In genomic region chr3:5194801-5195509, GRCh38 we compare ENCODE assay signal across 7 cellular contexts. TPM values are rescaled to one million over a fixed set of nuclear protein-coding genes. Genes with fewer than 3 reads are reported as not detected.
A peak's percentile ranks its signal among the peaks of the same experiment; 100 is the strongest.
DNase-seq lines count a peak whose midpoint lies in the region; ATAC-seq and TF ChIP-seq lines count a peak whose summit lies in the region.

No MANE protein-coding gene starts in this region.

- intact Hi-C loops in activated T-helper 1 cell treated with anti-CD3 and anti-CD28 coated beads, Interleukin-12 subunit alpha, Interleukin-12 subunit beta, Interleukin-2, Interleukin-4 antibody, amounts not matched to agents 30 ng/mL and 10 ng/mL and 1 ng/mL, durations not matched to agents 14 hours and 24 hours and 36 hours (cut with micrococcal nuclease) = loop anchor here (1.0 to 5.0 kb wide), 6 partner anchors 173 to 390 kb away; partner anchors contain the start of gene BHLHE40

- DNase-seq in GM13977 (ENCODE audit: low spot score) = peak; percentile 24
- peak; percentile 54 for DNase-seq in activated T-helper 1 cell treated with anti-CD3 and anti-CD28 coated beads, Interleukin-12 subunit alpha, Interleukin-12 subunit beta, Interleukin-2, Interleukin-4 antibody, amounts not matched to agents 30 ng/mL and 10 ng/mL and 1 ng/mL, durations not matched to agents 14 hours and 24 hours and 36 hours (ENCODE audit: low spot score)
- peak; percentile 41 to 46 (median 43) for DNase-seq in immature natural killer cell
- no peak for DNase-seq in thoracic aorta (ENCODE audit: low spot score)
- no peak for DNase-seq in activated CD8-positive, alpha-beta memory T cell treated with anti-CD3 and anti-CD28 coated beads, Interleukin-2, amount 50 U/mL, for 4 hours

- no peaks in the 10 kb centered on the region for H3K9me3 ChIP-seq in thoracic aorta

- no peaks in the 10 kb centered on the region for H3K27me3 ChIP-seq in KMS-11 (ENCODE audit: insufficient read depth, low read depth)
- no peaks in the 10 kb centered on the region for H3K27me3 ChIP-seq in thoracic aorta (replicated peaks; ENCODE audit: insufficient read depth)

- H3K4me1 Mint-ChIP-seq in activated T-helper 1 cell treated with anti-CD3 and anti-CD28 coated beads, Interleukin-12 subunit alpha, Interleukin-12 subunit beta, Interleukin-2, Interleukin-4 antibody, amounts not matched to agents 30 ng/mL and 10 ng/mL and 1 ng/mL, durations not matched to agents 14 hours and 24 hours and 36 hours (ENCODE audit: low read depth) = peaks cover 86% of the 10 kb centered on the region
- H3K4me1 Mint-ChIP-seq in immature natural killer cell = peaks cover 78 to 89% of the 10 kb centered on the region in 2 donors

- no peak overlapping the region for H3K9ac ChIP-seq in KMS-11

- H2AFZ ChIP-seq in KMS-11 (ENCODE audit: low read depth) = no peak overlapping the region

- peak overlapping the region; percentile 97 for H3K27ac Mint-ChIP-seq in activated T-helper 1 cell treated with anti-CD3 and anti-CD28 coated beads, Interleukin-12 subunit alpha, Interleukin-12 subunit beta, Interleukin-2, Interleukin-4 antibody, amounts not matched to agents 30 ng/mL and 10 ng/mL and 1 ng/mL, durations not matched to agents 14 hours and 24 hours and 36 hours
- peak overlapping the region; percentile 58 to 90 (median 78) for H3K27ac Mint-ChIP-seq in immature natural killer cell

- H3K36me3 ChIP-seq in KMS-11 (ENCODE audit: insufficient read depth) = no peaks in the 10 kb centered on the region
- no peaks in the 10 kb centered on the region for H3K36me3 ChIP-seq in thoracic aorta

- TF ChIP-seq CTCF in GM13977 (IDR thresholded peaks at IDR 0.05; ENCODE audit: extremely low read depth, insufficient read depth, missing control alignments) (no peak), KMS-11 (conservative IDR thresholded peaks at IDR 0.05; ENCODE audit: low read depth, low read length) (no peak), thoracic aorta (IDR thresholded peaks at IDR 0.05) (no peak)

- H3K4me3 ChIP-seq in KMS-11 (IDR thresholded peaks at IDR 0.05; ENCODE audit: insufficient read depth, low read depth, low read length) (no peak overlapping the region), thoracic aorta (no peak overlapping the region)

- H3K9me3 Mint-ChIP-seq in activated T-helper 1 cell treated with anti-CD3 and anti-CD28 coated beads, Interleukin-12 subunit alpha, Interleukin-12 subunit beta, Interleukin-2, Interleukin-4 antibody, amounts not matched to agents 30 ng/mL and 10 ng/mL and 1 ng/mL, durations not matched to agents 14 hours and 24 hours and 36 hours = no peaks in the 10 kb centered on the region
- H3K9me3 Mint-ChIP-seq in immature natural killer cell = no peaks in the 10 kb centered on the region

- no peaks in the 10 kb centered on the region for H4K20me1 ChIP-seq in KMS-11 (ENCODE audit: insufficient read depth)

- H3K4me1 ChIP-seq in KMS-11 (ENCODE audit: low read depth, poor library complexity, severe bottlenecking) (peaks cover 67% of the 10 kb centered on the region), thoracic aorta (ENCODE audit: control insufficient read depth in 1 of 2, low read depth in 2 of 2) (peaks cover 10 to 28% of the 10 kb centered on the region in 2 donors)

- H3K36me3 Mint-ChIP-seq in activated T-helper 1 cell treated with anti-CD3 and anti-CD28 coated beads, Interleukin-12 subunit alpha, Interleukin-12 subunit beta, Interleukin-2, Interleukin-4 antibody, amounts not matched to agents 30 ng/mL and 10 ng/mL and 1 ng/mL, durations not matched to agents 14 hours and 24 hours and 36 hours (ENCODE audit: low read depth) = peaks cover 72% of the 10 kb centered on the region
- H3K36me3 Mint-ChIP-seq in immature natural killer cell = peaks cover 4 to 9% (median 5%) of the 10 kb centered on the region in 3 donors

- peak; percentile 29 for ATAC-seq in GM21723 (IDR thresholded peaks at IDR 0.05; ENCODE audit: unreplicated experiment)
- ATAC-seq in thoracic aorta (ENCODE audit: insufficient number of reproducible peaks, low FRiP score, low read depth) = peak; percentile 58

- H3K4me3 Mint-ChIP-seq in activated T-helper 1 cell treated with anti-CD3 and anti-CD28 coated beads, Interleukin-12 subunit alpha, Interleukin-12 subunit beta, Interleukin-2, Interleukin-4 antibody, amounts not matched to agents 30 ng/mL and 10 ng/mL and 1 ng/mL, durations not matched to agents 14 hours and 24 hours and 36 hours = peak overlapping the region; percentile 74
- H3K4me3 Mint-ChIP-seq in immature natural killer cell = peak overlapping the region; percentile 1 to 58 (median 46)

- H3K4me2 ChIP-seq in KMS-11 = no peak overlapping the region

- H3K79me2 ChIP-seq in KMS-11 (ENCODE audit: insufficient read depth, low read depth) = peaks cover 24% of the 10 kb centered on the region

- in situ Hi-C loops in GM13977 (cut with MboI; ENCODE audit: low pct_unique_long_range_greater_than_20kb, low sequenced_read_pairs, unreplicated experiment) = loop anchor here (10.0 kb wide), 1 partner anchor 60 kb away; no protein-coding TSS in a partner anchor

- H3K27ac ChIP-seq in KMS-11 = peak overlapping the region; percentile 1; the same call in 1 of the 2 replicates
- H3K27ac ChIP-seq in thoracic aorta = peak overlapping the region in 1 of 2 donors; percentile 14

- no peaks in the 10 kb centered on the region for H3K27me3 Mint-ChIP-seq in activated T-helper 1 cell treated with anti-CD3 and anti-CD28 coated beads, Interleukin-12 subunit alpha, Interleukin-12 subunit beta, Interleukin-2, Interleukin-4 antibody, amounts not matched to agents 30 ng/mL and 10 ng/mL and 1 ng/mL, durations not matched to agents 14 hours and 24 hours and 36 hours (ENCODE audit: insufficient read depth)
- H3K27me3 Mint-ChIP-seq in immature natural killer cell (ENCODE audit: low read depth in 3 of 3) = peaks cover 0 to 4% (median 3%) of the 10 kb centered on the region in 3 donors

RNA-seq across cellular contexts. Expression of gene EDEM1, which starts 7.4 kb away (rescaled TPM):
- total RNA-seq in activated T-helper 1 cell treated with anti-CD3 and anti-CD28 coated beads, Interleukin-12 subunit alpha, Interleukin-12 subunit beta, Interleukin-2, Interleukin-4 antibody, amounts not matched to agents 30 ng/mL and 10 ng/mL and 1 ng/mL, durations not matched to agents 14 hours and 24 hours and 36 hours = 169 and 192 TPM in 2 replicates
- 10 to 100 TPM; 15.3 to 29.3 (median 24.0) TPM for polyA plus RNA-seq in immature natural killer cell
- total RNA-seq in thoracic aorta = 10 to 100 TPM; 30.2 to 59.7 TPM

Comparison
In these comparisons a context has a peak if more than half of its experiments do, and no peak if none do; other contexts are left out.
1. DNase-seq: peak in GM13977 (single experiment), activated T-helper 1 cell treated with anti-CD3 and anti-CD28 coated beads, Interleukin-12 subunit alpha, Interleukin-12 subunit beta, Interleukin-2, Interleukin-4 antibody, amounts not matched to agents 30 ng/mL and 10 ng/mL and 1 ng/mL, durations not matched to agents 14 hours and 24 hours and 36 hours (single experiment) and immature natural killer cell (3 of 3); none in thoracic aorta (single experiment) and activated CD8-positive, alpha-beta memory T cell treated with anti-CD3 and anti-CD28 coated beads, Interleukin-2, amount 50 U/mL, for 4 hours (single experiment).